ENCODE assay signal across 1 cellular context in the genomic region with DNA sequence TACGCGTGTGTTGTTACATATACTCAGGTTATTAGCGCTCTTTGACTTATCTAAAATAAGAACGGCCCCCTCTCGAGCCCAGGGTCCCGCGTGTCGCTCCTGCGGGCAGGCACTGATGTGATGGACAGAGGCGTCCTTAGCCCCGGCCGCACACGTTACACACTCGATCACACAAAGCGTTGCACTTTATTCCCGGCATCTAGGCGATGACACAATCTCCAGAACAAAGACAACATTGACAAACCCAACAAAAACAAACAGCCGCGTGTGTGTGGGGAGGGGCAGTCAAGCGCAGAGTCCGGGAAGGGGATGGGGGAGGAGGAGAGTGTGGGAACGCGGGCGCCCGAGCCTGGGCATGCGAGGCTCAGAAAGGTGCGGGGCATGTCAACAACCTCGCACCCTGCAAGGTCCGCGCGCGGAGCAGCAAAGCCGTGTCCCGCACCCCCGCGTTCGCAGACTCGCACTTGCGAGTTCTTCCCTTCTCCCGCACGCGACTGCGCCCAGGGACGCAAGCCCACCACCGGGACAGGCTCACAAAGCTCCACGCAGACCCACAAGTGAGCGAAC.
TF ChIP-seq lines count a peak whose summit lies in the region.

No MANE protein-coding gene starts in this region.

TF ChIP-seq in GM12878, 131 proteins besides CTCF, POLR2A, EP300 and RAD21:
- TF ChIP-seq, protein P1, sequence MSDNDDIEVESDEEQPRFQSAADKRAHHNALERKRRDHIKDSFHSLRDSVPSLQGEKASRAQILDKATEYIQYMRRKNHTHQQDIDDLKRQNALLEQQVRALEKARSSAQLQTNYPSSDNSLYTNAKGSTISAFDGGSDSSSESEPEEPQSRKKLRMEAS (IDR thresholded peaks at IDR 0.05; ENCODE audit: low read depth, low read length) = no peak
- TF ChIP-seq GATAD2B (conservative IDR thresholded peaks at IDR 0.05; ENCODE audit: low read depth) = peak; percentile 16; the same call in 1 of the 2 replicates
- TF ChIP-seq PML (IDR thresholded peaks at IDR 0.05; ENCODE audit: low read length) = no peak
- peak; percentile 34; the same call in 1 of the 2 replicates for TF ChIP-seq BMI1 (IDR thresholded peaks at IDR 0.05; ENCODE audit: borderline replicate concordance)
- peak; percentile 28; the same call in 1 of the 2 replicates for TF ChIP-seq IKZF1 (conservative IDR thresholded peaks at IDR 0.05)
- peak in 1 of 2 experiments; percentile 59; a peak in 2 of 4 replicates for TF ChIP-seq BHLHE40 (IDR thresholded peaks at IDR 0.05; ENCODE audit: borderline replicate concordance in 1 of 2, low read depth in 2 of 2, low read length in 1 of 2)
- TF ChIP-seq IRF4 (IDR thresholded peaks at IDR 0.05; ENCODE audit: low read depth, low read length) = no peak
- TF ChIP-seq SUZ12 (IDR thresholded peaks at IDR 0.05; ENCODE audit: unreplicated experiment) = peak; percentile 69
